In genomic region chr10:7818295-7819125, GRCh38 we compare ENCODE assay signal across 1 cellular context.
TF ChIP-seq lines count a peak whose summit lies in the region.

TSS of gene TAF3 (plus strand) at chr10:7818505. CDS start at chr10:7818710, 205 bp downstream.

TF ChIP-seq in HepG2, 621 proteins besides CTCF, POLR2A, EP300 and RAD21 (continued from another document and continues in another):
- 0 out of 2 replicates have a peak, but pooled peaks have one; percentile 38 for TF ChIP-seq KIAA2018 (CRISPR knock-in tag; IDR thresholded peaks at IDR 0.05; ENCODE audit: borderline replicate concordance)
- peak; percentile 83; the same call in 1 of the 2 replicates for TF ChIP-seq MIER3 (CRISPR knock-in tag; IDR thresholded peaks at IDR 0.05; ENCODE audit: borderline replicate concordance)
- no peak for TF ChIP-seq CENPX (CRISPR knock-in tag; IDR thresholded peaks at IDR 0.05)
- TF ChIP-seq NFE2L1 (CRISPR knock-in tag; IDR thresholded peaks at IDR 0.05; ENCODE audit: borderline replicate concordance), result no peak
- no peak for TF ChIP-seq GZF1 (CRISPR knock-in tag; IDR thresholded peaks at IDR 0.05)
- peak; percentile 82 for TF ChIP-seq MED1 (CRISPR knock-in tag; IDR thresholded peaks at IDR 0.05)
- no peak for TF ChIP-seq MTF2 (CRISPR knock-in tag; IDR thresholded peaks at IDR 0.05; ENCODE audit: borderline replicate concordance)
- no peak for TF ChIP-seq RAD51 (IDR thresholded peaks at IDR 0.05; ENCODE audit: borderline replicate concordance)
- peak; percentile 92; the same call in 1 of the 2 replicates for TF ChIP-seq ZZZ3 (CRISPR knock-in tag; IDR thresholded peaks at IDR 0.05; ENCODE audit: borderline replicate concordance)
- TF ChIP-seq MAFK (conservative IDR thresholded peaks at IDR 0.05 in 1 of 2, IDR thresholded peaks at IDR 0.05 in 1 of 2; ENCODE audit: low read length in 2 of 2), result no peak
- TF ChIP-seq FOXP4 (CRISPR knock-in tag; IDR thresholded peaks at IDR 0.05), result peak; percentile 56
- TF ChIP-seq FOXC1 (CRISPR knock-in tag; IDR thresholded peaks at IDR 0.05; ENCODE audit: borderline replicate concordance), result peak; percentile 79; the same call in 1 of the 2 replicates
- no peak for TF ChIP-seq HHEX (CRISPR knock-in tag; IDR thresholded peaks at IDR 0.05)
- peak; percentile 49; the same call in 1 of the 2 replicates for TF ChIP-seq GLI4 (CRISPR knock-in tag; IDR thresholded peaks at IDR 0.05; ENCODE audit: borderline replicate concordance)
- TF ChIP-seq ZNF790 (CRISPR knock-in tag; IDR thresholded peaks at IDR 0.05; ENCODE audit: borderline replicate concordance), result no peak; the same call in 1 of the 2 replicates
- TF ChIP-seq MYNN (CRISPR knock-in tag; IDR thresholded peaks at IDR 0.05; ENCODE audit: low read depth), result 0 out of 2 replicates have a peak, but pooled peaks have one; percentile 73
- peak; percentile 83; the same call in 1 of the 2 replicates for TF ChIP-seq ZNF138 (CRISPR knock-in tag; IDR thresholded peaks at IDR 0.05; ENCODE audit: low read depth)
- TF ChIP-seq PREB (CRISPR knock-in tag; IDR thresholded peaks at IDR 0.05), result no peak
- peak; percentile 95 for TF ChIP-seq IRF2 (CRISPR knock-in tag; IDR thresholded peaks at IDR 0.05)
- no peak for TF ChIP-seq ZNF781 (CRISPR knock-in tag; IDR thresholded peaks at IDR 0.05; ENCODE audit: borderline replicate concordance, not compliant biosample characterization)
- TF ChIP-seq TCF12 (IDR thresholded peaks at IDR 0.05), result no peak
- no peak for TF ChIP-seq TCF12 (CRISPR knock-in tag; IDR thresholded peaks at IDR 0.05)
- TF ChIP-seq KDM4B (CRISPR knock-in tag; IDR thresholded peaks at IDR 0.05), result peak; percentile 73
- 0 out of 2 replicates have a peak, but pooled peaks have one; percentile 32 for TF ChIP-seq ZNF510 (CRISPR knock-in tag; IDR thresholded peaks at IDR 0.05; ENCODE audit: low read depth)
- peak; percentile 98 for TF ChIP-seq POLR2AphosphoS2 (IDR thresholded peaks at IDR 0.05; ENCODE audit: low read depth, low read length)
- TF ChIP-seq KDM1A (CRISPR knock-in tag; IDR thresholded peaks at IDR 0.05), result no peak
- TF ChIP-seq IKZF4 (CRISPR knock-in tag; IDR thresholded peaks at IDR 0.05; ENCODE audit: borderline replicate concordance, low read depth, not compliant biosample characterization), result peak; percentile 83
- no peak; the same call in 1 of the 2 replicates for TF ChIP-seq HOXA5 (CRISPR knock-in tag; IDR thresholded peaks at IDR 0.05)
- TF ChIP-seq ZNF580 (CRISPR knock-in tag; IDR thresholded peaks at IDR 0.05; ENCODE audit: borderline replicate concordance, low read depth), result peak; percentile 97; the same call in 1 of the 2 replicates
- TF ChIP-seq ZNF496 (CRISPR knock-in tag; IDR thresholded peaks at IDR 0.05; ENCODE audit: insufficient replicate concordance), result no peak
- 0 out of 2 replicates have a peak, but pooled peaks have one; percentile 41 for TF ChIP-seq RCOR2 (CRISPR knock-in tag; IDR thresholded peaks at IDR 0.05)
- peak; percentile 59; the same call in 1 of the 2 replicates for TF ChIP-seq TFE3 (CRISPR knock-in tag; IDR thresholded peaks at IDR 0.05)
- no peak for TF ChIP-seq ZNF354B (CRISPR knock-in tag; IDR thresholded peaks at IDR 0.05)
- peak; percentile 55; the same call in 1 of the 2 replicates for TF ChIP-seq ZNF563 (CRISPR knock-in tag; IDR thresholded peaks at IDR 0.05)
- no peak for TF ChIP-seq ZC3H4 (CRISPR knock-in tag; IDR thresholded peaks at IDR 0.05; ENCODE audit: borderline replicate concordance)
- no peak for TF ChIP-seq DBP (CRISPR knock-in tag; IDR thresholded peaks at IDR 0.05; ENCODE audit: not compliant biosample characterization)
- peak; percentile 94 for TF ChIP-seq SP4 (CRISPR knock-in tag; IDR thresholded peaks at IDR 0.05)
- TF ChIP-seq ZNF883 (CRISPR knock-in tag; IDR thresholded peaks at IDR 0.05; ENCODE audit: not compliant biosample characterization), result peak; percentile 71
- TF ChIP-seq ARNTL (CRISPR knock-in tag; IDR thresholded peaks at IDR 0.05), result 0 out of 2 replicates have a peak, but pooled peaks have one; percentile 32
- peak; percentile 81; the same call in 1 of the 2 replicates for TF ChIP-seq RELA (CRISPR knock-in tag; IDR thresholded peaks at IDR 0.05)
- TF ChIP-seq FOXA1 (IDR thresholded peaks at IDR 0.05), result no peak
- no peak for TF ChIP-seq FOXA1 (CRISPR knock-in tag; IDR thresholded peaks at IDR 0.05)
- TF ChIP-seq XRCC5 (optimal IDR thresholded peaks at IDR 0.05; ENCODE audit: low read length), result peak; percentile 100
- TF ChIP-seq RFXANK (CRISPR knock-in tag; IDR thresholded peaks at IDR 0.05), result peak; percentile 54; the same call in 1 of the 2 replicates
- no peak for TF ChIP-seq FOXM1 (CRISPR knock-in tag; IDR thresholded peaks at IDR 0.05)
- peak; percentile 27; the same call in 1 of the 2 replicates for TF ChIP-seq NR2F2 (IDR thresholded peaks at IDR 0.05; ENCODE audit: borderline replicate concordance, low read depth)
- TF ChIP-seq RXRA (CRISPR knock-in tag; IDR thresholded peaks at IDR 0.05), result peak; percentile 76
- no peak for TF ChIP-seq MTA3 (CRISPR knock-in tag; IDR thresholded peaks at IDR 0.05)
- no peak; the same call in 1 of the 2 replicates for TF ChIP-seq ZNF292 (CRISPR knock-in tag; IDR thresholded peaks at IDR 0.05; ENCODE audit: borderline replicate concordance, low read depth)
- no peak for TF ChIP-seq PLRG1 (conservative IDR thresholded peaks at IDR 0.05)
- no peak for TF ChIP-seq NR3C1 (CRISPR knock-in tag; IDR thresholded peaks at IDR 0.05)
- TF ChIP-seq MEIS1 (CRISPR knock-in tag; IDR thresholded peaks at IDR 0.05; ENCODE audit: borderline replicate concordance), result 0 out of 2 replicates have a peak, but pooled peaks have one; percentile 54
- no peak for TF ChIP-seq CBX2 (IDR thresholded peaks at IDR 0.05; ENCODE audit: low read depth, low read length)
- no peak for TF ChIP-seq CBX2 (CRISPR knock-in tag; IDR thresholded peaks at IDR 0.05; ENCODE audit: low read depth)
- TF ChIP-seq ZNF274 (CRISPR knock-in tag; IDR thresholded peaks at IDR 0.05), result peak; percentile 76; the same call in 1 of the 2 replicates
- TF ChIP-seq ATF5 (CRISPR knock-in tag; IDR thresholded peaks at IDR 0.05; ENCODE audit: low read depth), result no peak
- peak; percentile 98 for TF ChIP-seq KDM2A (CRISPR knock-in tag; IDR thresholded peaks at IDR 0.05; ENCODE audit: borderline replicate concordance, low read depth)
- no peak for TF ChIP-seq STAT5B (CRISPR knock-in tag; IDR thresholded peaks at IDR 0.05)
